8 cellular contexts compared by ENCODE assay signal in the genomic region with DNA sequence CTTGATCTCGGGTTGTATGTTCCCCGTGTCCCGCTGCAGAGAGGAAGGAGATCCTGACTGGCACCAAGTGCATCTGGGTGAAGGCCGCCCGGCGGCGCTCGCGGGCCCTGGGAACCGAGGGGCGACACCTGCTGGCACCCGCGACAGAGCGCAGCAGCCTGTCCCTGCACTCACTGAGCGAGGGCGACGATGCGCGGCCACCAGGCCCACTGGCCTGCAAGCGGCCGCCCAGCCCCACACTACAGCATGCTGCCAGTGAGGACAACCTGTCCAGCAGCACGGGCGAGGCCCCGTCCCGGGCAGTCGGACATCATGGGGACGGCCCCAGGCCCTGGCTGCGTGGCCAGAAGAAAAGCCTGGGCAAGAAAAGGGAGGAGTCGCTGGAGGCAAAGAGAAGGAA. TPM values are rescaled to one million over a fixed set of nuclear protein-coding genes. Genes with fewer than 3 reads are reported as not detected.
DNase-seq lines count a peak whose midpoint lies in the region; ATAC-seq and TF ChIP-seq lines count a peak whose summit lies in the region.

No MANE protein-coding gene starts in this region.

- no peak overlapping the region for H3K4me3 ChIP-seq in CD8-positive, alpha-beta T cell (ENCODE audit: low read depth, low read length)
- no peak overlapping the region for H3K4me3 ChIP-seq in fibroblast of mammary gland (ENCODE audit: control insufficient read depth, low read depth, low read length)

- CTCF ChIA-PET in CD8-positive, alpha-beta T cell (lab: Charles Lee) = interaction anchor here (1.1 to 2.0 kb wide), 3 partner anchors 25 to 141 kb away, joined by 3 to 9 read pairs (median 4); a partner anchor contains a TSS
- CTCF ChIA-PET in MCF 10A (lab: Yijun Ruan, JAX) = interaction anchor here (0.9 to 3.2 kb wide), 2 partner anchors 14 kb away, joined by 3 to 10 read pairs; a partner anchor contains a TSS

- H3K4me3 Mint-ChIP-seq in CD8-positive, alpha-beta T cell = no peak overlapping the region
- H3K4me3 Mint-ChIP-seq in MCF 10A (ENCODE audit: unreplicated experiment) = no peak overlapping the region

- no peaks in the 10 kb centered on the region for H3K36me3 ChIP-seq in CD8-positive, alpha-beta T cell (ENCODE audit: insufficient read depth, low read length)

- TF ChIP-seq CTCF in CD8-positive, alpha-beta T cell (IDR thresholded peaks at IDR 0.05) = peak; percentile 54
- TF ChIP-seq CTCF in fibroblast of mammary gland (conservative IDR thresholded peaks at IDR 0.05; ENCODE audit: control insufficient read depth, insufficient read depth, low read depth, low read length) (peak; percentile 25), MCF 10A (IDR thresholded peaks at IDR 0.05; ENCODE audit: unreplicated experiment) (no peak)

- ATAC-seq in CD8-positive, alpha-beta T cell = peak; percentile 62
- no peak for ATAC-seq in GM21723 (IDR thresholded peaks at IDR 0.05; ENCODE audit: unreplicated experiment)

- no peaks in the 10 kb centered on the region for H3K9me3 ChIP-seq in CD8-positive, alpha-beta T cell (ENCODE audit: low read length)

- in situ Hi-C loops in KBM-7 (cut with MboI; ENCODE audit: low pct_unique_long_range_greater_than_20kb, low sequenced_read_pairs) = no loop called here

- peaks cover 7% of the 10 kb centered on the region for H3K4me1 ChIP-seq in CD8-positive, alpha-beta T cell (ENCODE audit: insufficient read depth, low read length)

- H3K27me3 Mint-ChIP-seq in CD8-positive, alpha-beta T cell (ENCODE audit: low read depth) = peaks cover 47% of the 10 kb centered on the region
- H3K27me3 Mint-ChIP-seq in MCF 10A (ENCODE audit: insufficient read depth, unreplicated experiment) = peaks cover 28% of the 10 kb centered on the region

- no TSS peak for BruUV-seq in MCF 10A (replicated peaks; lab: Mats Ljungman, UMichigan)

- H3K36me3 Mint-ChIP-seq in CD8-positive, alpha-beta T cell = no peaks in the 10 kb centered on the region
- H3K36me3 Mint-ChIP-seq in MCF 10A (ENCODE audit: insufficient read depth, unreplicated experiment) = no peaks in the 10 kb centered on the region

- DNase-seq in CD8-positive, alpha-beta T cell = peak; percentile 12 to 57 (median 32)
- DNase-seq in KBM-7 (peak; percentile 77), fibroblast of mammary gland (ENCODE audit: low read depth) (peak; percentile 11), MCF 10A (ENCODE audit: unreplicated experiment) (no peak), posterior vena cava (ENCODE audit: low spot score) (no peak)
- DNase-seq in activated CD4-positive, alpha-beta T cell treated with anti-CD3 and anti-CD28 coated beads, Interleukin-2, amount 50 U/mL, for 1 hour = peak; percentile 48
- DNase-seq in stimulated activated CD4-positive, alpha-beta T cell treated with anti-CD3 and anti-CD28 coated beads, Interleukin-15, amount 100 ng/mL, for 1 hour (ENCODE audit: low read depth in 1 of 2, low spot score in 1 of 2) = peak; percentile 20 to 28

- peaks cover 10% of the 10 kb centered on the region for H3K4me1 Mint-ChIP-seq in CD8-positive, alpha-beta T cell (ENCODE audit: low read depth)
- no peaks in the 10 kb centered on the region for H3K4me1 Mint-ChIP-seq in MCF 10A (ENCODE audit: insufficient read depth, unreplicated experiment)

- H3K27me3 ChIP-seq in CD8-positive, alpha-beta T cell (ENCODE audit: insufficient read depth, low read length) = peaks cover 13% of the 10 kb centered on the region

- H3K27ac ChIP-seq in CD8-positive, alpha-beta T cell (ENCODE audit: low read depth, low read length) = no peak overlapping the region

- no peaks in the 10 kb centered on the region for H3K9me3 Mint-ChIP-seq in CD8-positive, alpha-beta T cell
- H3K9me3 Mint-ChIP-seq in MCF 10A (ENCODE audit: unreplicated experiment) = no peaks in the 10 kb centered on the region

- POLR2A ChIA-PET in CD8-positive, alpha-beta T cell (lab: Charles Lee) = no interaction called here
- POLR2A ChIA-PET in MCF 10A (lab: Yijun Ruan, JAX) = no interaction called here

- H3K27ac Mint-ChIP-seq in CD8-positive, alpha-beta T cell = no peak overlapping the region
- no peak overlapping the region for H3K27ac Mint-ChIP-seq in MCF 10A (ENCODE audit: low read depth, unreplicated experiment)

- intact Hi-C loops in CD8-positive, alpha-beta T cell (cut with DNase I, micrococcal nuclease) = loop anchor here (1.0 to 2.0 kb wide), 2 partner anchors 143 to 144 kb away; no protein-coding TSS in a partner anchor
- intact Hi-C loops in MCF 10A (cut with micrococcal nuclease) = no loop called here
- intact Hi-C loops in posterior vena cava (cut with DNase I) = no loop called here

RNA-seq across cellular contexts. Expression of a gene that starts 7.5 kb away (rescaled TPM):
- total RNA-seq in CD8-positive, alpha-beta T cell = not detected
- not detected in 2 replicates for total RNA-seq in MCF 10A (2022)
- total RNA-seq in posterior vena cava = not detected

RNA-seq across cellular contexts. Expression of a gene that starts 13.2 kb away (rescaled TPM):
- not detected for total RNA-seq in CD8-positive, alpha-beta T cell
- total RNA-seq in MCF 10A (2022) = not detected in 2 replicates
- under 1 TPM in 1 of 2 donors, not detected in 1; 0.14 TPM for total RNA-seq in posterior vena cava

RNA-seq across cellular contexts. Expression of a gene that starts 28.1 kb away (rescaled TPM):
- total RNA-seq in CD8-positive, alpha-beta T cell = under 1 TPM; 0.64 to 0.98 TPM
- total RNA-seq in MCF 10A (2022) (not detected in 2 replicates), posterior vena cava (1 to 10 TPM; 1.4 to 2.3 TPM)

Comparison
In these comparisons a context has a peak if more than half of its experiments do, and no peak if none do; other contexts are left out.
1. DNase-seq: peak in CD8-positive, alpha-beta T cell (7 of 7), KBM-7 (single experiment), activated CD4-positive, alpha-beta T cell treated with anti-CD3 and anti-CD28 coated beads, Interleukin-2, amount 50 U/mL, for 1 hour (single experiment), fibroblast of mammary gland (single experiment) and stimulated activated CD4-positive, alpha-beta T cell treated with anti-CD3 and anti-CD28 coated beads, Interleukin-15, amount 100 ng/mL, for 1 hour (2 of 2); none in MCF 10A (single experiment) and posterior vena cava (single experiment).
2. intact Hi-C loops: an anchor here in CD8-positive, alpha-beta T cell (1.0 to 2.0 kb wide); none called in MCF 10A and posterior vena cava.